Comparison of ENCODE assay signal across 24 cellular contexts in the genomic region with DNA sequence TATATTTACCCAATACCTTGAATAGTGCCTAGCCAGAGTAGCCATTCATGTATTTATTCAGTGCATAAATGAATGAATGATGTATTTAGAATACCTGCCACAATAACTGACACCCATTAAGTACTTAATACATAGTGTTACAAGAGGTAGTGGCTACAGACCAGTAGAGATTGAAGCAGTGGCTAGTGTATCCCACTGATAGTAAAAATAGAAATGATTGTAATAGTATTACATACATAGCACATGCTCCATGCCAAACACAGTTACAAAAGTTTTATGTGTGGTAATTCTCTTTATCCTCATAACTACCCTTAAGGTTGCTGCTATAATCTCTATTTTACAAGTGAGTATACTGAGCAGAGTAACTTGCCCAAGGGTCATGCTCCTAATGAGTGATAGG. TPM values are rescaled to one million over a fixed set of nuclear protein-coding genes. Genes with fewer than 3 reads are reported as not detected.
"Had no signal": no experiment of that assay in that cellular context is flagged by ENCODE, and none has a peak within 500 bp of the region (broad histone marks: within the 10 kb centered on the region; RNA-seq: fewer than 3 reads in every experiment).

No MANE protein-coding gene starts in this region.

- H3K9me3 ChIP-seq: SJSA1 had no signal

- H3K27ac ChIP-seq: SJSA1, SK-N-MC had no signal

- H3K4me3 ChIP-seq: SJSA1, SK-N-MC had no signal

- FAIRE-seq: RCC 7860 had no signal

- DNase-seq: KBM-7, MV-4-11, NCI-H1048, NCI-H1105, NCI-H1417, NCI-H1436 treated with DMSO at 0.1 percent for 48 hours, NCI-H1694, NCI-H1930, NCI-H2081, NCI-H2107, NCI-H2227 treated with DMSO at 0.1 percent for 48 hours, NCI-H510A, NCI-H524 treated with DMSO at 0.1 percent for 48 hours, NCI-H69, NCI-H774, Right ventricle myocardium superior, RPMI8226, SIG-M5 had no signal

- H3K27me3 ChIP-seq: SJSA1 had no signal

RNA-seq across cellular contexts. Expression of a gene that starts 30.3 kb away (rescaled TPM):
- total RNA-seq: HT-29, LHCN-M2, MCF 10A, Right ventricle myocardium superior, SJSA1 had no signal
